In genomic region chr22:40076702-40077645, GRCh38 we compare ENCODE assay signal across 9 cellular contexts.
A peak's percentile ranks its signal among the peaks of the same experiment; 100 is the strongest.
DNase-seq lines count a peak whose midpoint lies in the region; ATAC-seq and TF ChIP-seq lines count a peak whose summit lies in the region.
"Had no signal": no experiment of that assay in that cellular context is flagged by ENCODE, and none has a peak within 500 bp of the region (broad histone marks: within the 10 kb centered on the region; RNA-seq: fewer than 3 reads in every experiment).

No MANE protein-coding gene starts in this region.

- H3K27ac Mint-ChIP-seq in H9 = peak overlapping the region in 1 of 3 experiments; percentile 41; a peak in 2 of 7 replicates
- H3K27ac Mint-ChIP-seq in activated CD8-positive, alpha-beta T cell treated with anti-CD3 and anti-CD28 coated beads, Interleukin-2, amount 10 ng/mL, durations not matched to agents 7 days and 5 days = peak overlapping the region; percentile 80

- H3K4me1 Mint-ChIP-seq in H9 = peaks cover 20 to 24% of the 10 kb centered on the region in 2 experiments
- H3K4me1 Mint-ChIP-seq in activated CD8-positive, alpha-beta T cell treated with anti-CD3 and anti-CD28 coated beads, Interleukin-2, amount 10 ng/mL, durations not matched to agents 7 days and 5 days (ENCODE audit: low read depth) = peaks cover 33% of the 10 kb centered on the region

- no peaks in the 10 kb centered on the region for H3K9me3 Mint-ChIP-seq in H9
- no peaks in the 10 kb centered on the region for H3K9me3 Mint-ChIP-seq in activated CD8-positive, alpha-beta T cell treated with anti-CD3 and anti-CD28 coated beads, Interleukin-2, amount 10 ng/mL, durations not matched to agents 7 days and 5 days (ENCODE audit: insufficient read depth)

- no peak overlapping the region for H4K5ac ChIP-seq in H9 (ENCODE audit: insufficient read length, low read depth, low read length)

- H2BK15ac ChIP-seq in H9 (ENCODE audit: low read depth, low read length) = no peak overlapping the region

- H2BK20ac ChIP-seq in H9 (ENCODE audit: low read depth, low read length, poor library complexity, severe bottlenecking) = no peak overlapping the region

- peaks cover 2% of the 10 kb centered on the region for H3K79me1 ChIP-seq in H9 (ENCODE audit: insufficient read depth, low read depth, low read length, poor library complexity, severe bottlenecking)

- no peak overlapping the region for H3K56ac ChIP-seq in H9 (ENCODE audit: insufficient read length, low read depth, low read length)

- no peaks in the 10 kb centered on the region; the same call in 1 of the 2 replicates for H3K79me2 ChIP-seq in H9 (ENCODE audit: insufficient read depth, low read length)

- H4K91ac ChIP-seq in H9 (ENCODE audit: insufficient read length, low read depth, low read length) = no peak overlapping the region

- no peak overlapping the region for H3K4ac ChIP-seq in H9 (ENCODE audit: low read depth, low read length)

- no peak overlapping the region for H2BK12ac ChIP-seq in H9 (ENCODE audit: insufficient read length, low read depth, low read length)

- no peak overlapping the region for H2BK120ac ChIP-seq in H9 (ENCODE audit: low read depth, low read length, poor library complexity, severe bottlenecking)

- no peak overlapping the region for H3K23ac ChIP-seq in H9 (ENCODE audit: insufficient read length, low read depth, low read length)

- H3K9ac ChIP-seq in H9 (ENCODE audit: extremely low read depth, insufficient read length, low read length) = no peak overlapping the region

- H3K4me3 Mint-ChIP-seq in H9 = no peak overlapping the region
- H3K4me3 Mint-ChIP-seq in activated CD8-positive, alpha-beta T cell treated with anti-CD3 and anti-CD28 coated beads, Interleukin-2, amount 10 ng/mL, durations not matched to agents 7 days and 5 days = peak overlapping the region; percentile 36

- no peak overlapping the region for H2AK5ac ChIP-seq in H9 (ENCODE audit: insufficient read length, low read length)

- DNase-seq in AG20443 (ENCODE audit: low spot score) (peak; percentile 30), H9 (no peak), iris pigment epithelial cell (ENCODE audit: low read depth) (peak; percentile 47)
- DNase-seq in activated CD8-positive, alpha-beta T cell treated with anti-CD3 and anti-CD28 coated beads, Interleukin-2, amount 10 ng/mL, durations not matched to agents 7 days and 5 days = no peak
- no peak for DNase-seq in activated CD4-positive, alpha-beta T cell treated with anti-CD3 and anti-CD28 coated beads, Interleukin-2, amount 50 U/mL, for 1 hour
- DNase-seq: midbrain had no signal

- no peak overlapping the region for H3K14ac ChIP-seq in H9 (ENCODE audit: insufficient read depth, low read length)

- ATAC-seq in activated CD8-positive, alpha-beta T cell treated with anti-CD3 and anti-CD28 coated beads, Interleukin-2, amount 10 ng/mL, durations not matched to agents 7 days and 5 days = no peak
- no peak for ATAC-seq in GM19452 (IDR thresholded peaks at IDR 0.05; ENCODE audit: unreplicated experiment)
- no peak for ATAC-seq in HG03159 (IDR thresholded peaks at IDR 0.05; ENCODE audit: unreplicated experiment)
- no peak for ATAC-seq in GM21717 (IDR thresholded peaks at IDR 0.05; ENCODE audit: unreplicated experiment)

- no peak for TF ChIP-seq CTCF in H9 (conservative IDR thresholded peaks at IDR 0.05)

- no peaks in the 10 kb centered on the region for H3K9me3 ChIP-seq in H9 (ENCODE audit: control insufficient read depth, low read depth, low read length)

- POLR2A ChIA-PET in activated CD8-positive, alpha-beta T cell treated with anti-CD3 and anti-CD28 coated beads, Interleukin-2, amount 10 ng/mL, durations not matched to agents 7 days and 5 days (lab: Charles Lee) = interaction anchor here (0.5 to 1.9 kb wide), 3 partner anchors 33 to 100 kb away, joined by 3 to 7 read pairs (median 3); partner anchors contain the start of gene TNRC6B

- no peaks in the 10 kb centered on the region; the same call in 1 of the 2 replicates for H3K27me3 ChIP-seq in H9 (ENCODE audit: insufficient read depth, low read length)

- no peak overlapping the region for H3K27ac ChIP-seq in H9 (ENCODE audit: insufficient read length, low read depth, low read length)

- no peaks in the 10 kb centered on the region; the same call in 1 of the 2 replicates for H3K27me3 Mint-ChIP-seq in H9 (ENCODE audit: low read depth)
- H3K27me3 Mint-ChIP-seq in activated CD8-positive, alpha-beta T cell treated with anti-CD3 and anti-CD28 coated beads, Interleukin-2, amount 10 ng/mL, durations not matched to agents 7 days and 5 days (ENCODE audit: low read depth) = no peaks in the 10 kb centered on the region

- H3K18ac ChIP-seq in H9 (ENCODE audit: insufficient read length, low read depth, low read length) = no peak overlapping the region

- WGBS in H9 (ENCODE audit: extremely low coverage, insufficient read length, low lambda C conversion rate) = no CpG with 5 or more reads among the region's 8 CpGs

- H2AFZ ChIP-seq in H9 (ENCODE audit: low read length) = no peak overlapping the region

- peak overlapping the region; percentile 33 for H3K4me2 ChIP-seq in H9 (ENCODE audit: insufficient read depth, insufficient read length, low read length)

- H4K8ac ChIP-seq in H9 (replicated peaks; ENCODE audit: insufficient read length, low read depth, low read length) = no peak overlapping the region

- no peaks in the 10 kb centered on the region; a peak in 1 of 7 replicates for H3K36me3 Mint-ChIP-seq in H9 (ENCODE audit: insufficient read depth in 1 of 3, low read depth in 3 of 3)
- H3K36me3 Mint-ChIP-seq in activated CD8-positive, alpha-beta T cell treated with anti-CD3 and anti-CD28 coated beads, Interleukin-2, amount 10 ng/mL, durations not matched to agents 7 days and 5 days (ENCODE audit: low read depth) = peaks cover 5% of the 10 kb centered on the region

- no peak overlapping the region for H2BK5ac ChIP-seq in H9 (ENCODE audit: insufficient read length, low read length)

- H3T11ph ChIP-seq in H9 (ENCODE audit: low read length) = no peak overlapping the region

- no peaks in the 10 kb centered on the region for H3K23me2 ChIP-seq in H9 (ENCODE audit: insufficient read length, low read depth, low read length, poor library complexity, severe bottlenecking)

- peaks cover 3% of the 10 kb centered on the region; the same call in 1 of the 2 replicates for H3K4me1 ChIP-seq in H9 (ENCODE audit: insufficient read depth, low read length)

- H4K20me1 ChIP-seq in H9 (ENCODE audit: control insufficient read depth, insufficient read depth, insufficient read length) = no peaks in the 10 kb centered on the region

- CTCF ChIA-PET in activated CD8-positive, alpha-beta T cell treated with anti-CD3 and anti-CD28 coated beads, Interleukin-2, amount 10 ng/mL, durations not matched to agents 7 days and 5 days (lab: Charles Lee) = interaction anchor here (0.5 to 1.5 kb wide), 6 partner anchors 11 to 547 kb away, joined by 3 to 7 read pairs (median 3); no protein-coding TSS in a partner anchor

Comparison
In these comparisons a context has a peak if more than half of its experiments do, and no peak if none do; other contexts are left out.
1. DNase-seq: peak in AG20443 (single experiment) and iris pigment epithelial cell (single experiment); none in H9 (single experiment), activated CD8-positive, alpha-beta T cell treated with anti-CD3 and anti-CD28 coated beads, Interleukin-2, amount 10 ng/mL, durations not matched to agents 7 days and 5 days (single experiment) and activated CD4-positive, alpha-beta T cell treated with anti-CD3 and anti-CD28 coated beads, Interleukin-2, amount 50 U/mL, for 1 hour (single experiment).